In the genomic region with DNA sequence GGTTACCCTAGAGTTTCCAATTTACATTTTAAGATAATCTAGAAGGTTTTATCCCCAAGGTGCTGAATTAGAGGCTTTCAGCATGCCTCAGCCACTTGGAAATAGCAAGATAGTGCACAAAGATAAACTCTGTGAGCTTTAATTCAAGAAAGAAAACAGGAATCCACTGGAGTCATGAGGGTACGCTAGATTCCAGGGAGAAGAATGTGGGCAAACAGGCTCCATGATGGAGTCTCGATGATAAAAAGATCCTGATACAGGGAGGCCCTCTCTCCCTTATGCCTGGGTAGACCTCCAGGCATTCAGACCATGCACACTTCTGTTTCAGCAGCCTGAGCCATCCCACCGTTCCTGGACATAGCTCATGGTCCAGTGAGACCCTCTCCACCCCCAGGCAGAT, we compare ENCODE assay signal across 30 cellular contexts.
"Had no signal": no experiment of that assay in that cellular context is flagged by ENCODE, and none has a peak within 500 bp of the region (broad histone marks: within the 10 kb centered on the region; RNA-seq: fewer than 3 reads in every experiment).

No MANE protein-coding gene starts in this region.

- H3K9me3 ChIP-seq: SJCRH30 had no signal

- H3K27ac ChIP-seq: PC-9, RWPE1, SJCRH30, SK-N-MC had no signal

- H3K27me3 ChIP-seq: SJCRH30 had no signal

- ATAC-seq: Panc1, Right ventricle myocardium inferior, T-cell had no signal

- DNase-seq: Kasumi-1, NCI-H1048, NCI-H1092 treated with DMSO at 0.1 percent for 48 hours, NCI-H1105 treated with DMSO at 0.1 percent for 48 hours, NCI-H1436, NCI-H146, NCI-H1694, NCI-H187, NCI-H1930, NCI-H2029 treated with DMSO at 0.1 percent for 48 hours, NCI-H2081 treated with DMSO at 0.1 percent for 48 hours, NCI-H2107, NCI-H2171, NCI-H226, NCI-H446 treated with DMSO at 0.1 percent for 48 hours, NCI-H510A, NCI-H524, NCI-H526, NCI-H69, NCI-H748 treated with DMSO at 0.1 percent for 48 hours, NCI-H82, PC-9, SHP77, SIG-M5, SJCRH30, T-cell had no signal

- H3K4me1 ChIP-seq: SJCRH30 had no signal

- H3K4me3 ChIP-seq: PC-9, SJCRH30, SK-N-MC had no signal

- H3K4me2 ChIP-seq: PC-9 had no signal

- H2AFZ ChIP-seq: PC-9 had no signal

- H3K36me3 ChIP-seq: SJCRH30 had no signal
